ENCODE assay signal across 16 cellular contexts in genomic region chr5:178434851-178435250, GRCh38.
DNase-seq lines count a peak whose midpoint lies in the region; ATAC-seq and TF ChIP-seq lines count a peak whose summit lies in the region.
"Had no signal": no experiment of that assay in that cellular context is flagged by ENCODE, and none has a peak within 500 bp of the region (broad histone marks: within the 10 kb centered on the region; RNA-seq: fewer than 3 reads in every experiment).

No MANE protein-coding gene starts in this region.

- DNase-seq in DND-41 (peak; percentile 2), anterior cingulate cortex (lab: John Stamatoyannopoulos, UW) (peak in 38 of 58 donors; percentile 6 to 67 (median 24)), right cardiac atrium (peak; percentile 69 to 89 (median 85)), psoas muscle (peak; percentile 54 to 79), GOT3 (lab: John Stamatoyannopoulos, UW) (no peak), SKM-1 treated with dmso at 0.1 percent for 144 hours (lab: John Stamatoyannopoulos, UW; ENCODE audit: unreplicated experiment) (no peak)
- DNase-seq in stimulated activated naive CD4-positive, alpha-beta T cell treated with Interleukin-2 at 50 U/mL for 16 hours (lab: John Stamatoyannopoulos, UW) = no peak
- DNase-seq: activated naive CD4-positive, alpha-beta T cell treated with anti-CD3 and anti-CD28 coated beads for 36 hours; Calu3; NCI-H187 treated with DMSO at 0.1 percent for 48 hours; NCI-H510A; SJCRH30; T-helper 9 cell had no signal

- H3K9ac ChIP-seq in DND-41 (ENCODE audit: low read depth, low read length) = no peak overlapping the region

- H3K9me3 ChIP-seq in DND-41 (ENCODE audit: insufficient read depth, low read length, severe bottlenecking) = no peaks in the 10 kb centered on the region
- no peaks in the 10 kb centered on the region for H3K9me3 ChIP-seq in right cardiac atrium (ENCODE audit: control insufficient read depth, low read length)
- H3K9me3 ChIP-seq in psoas muscle = no peaks in the 10 kb centered on the region
- H3K9me3 ChIP-seq: SJCRH30 had no signal

- ATAC-seq in DND-41 (ENCODE audit: insufficient read depth, low read depth) = no peak
- peak; percentile 59 to 78 for ATAC-seq in right cardiac atrium
- ATAC-seq in psoas muscle = peak; percentile 42 to 91 (median 78)
- no peak for ATAC-seq in GM21576 (IDR thresholded peaks at IDR 0.05; ENCODE audit: unreplicated experiment)

- 37% methylated on average over 17 of the region's 17 CpGs for WGBS in right cardiac atrium
- 23 to 24% (median 23%) methylated on average over 17 of the region's 17 CpGs for WGBS in psoas muscle, 3 donors

- no peak overlapping the region for H3K4me2 ChIP-seq in DND-41 (ENCODE audit: insufficient read depth, low read length)
- H3K4me2 ChIP-seq: hepatocyte had no signal

- peaks cover 3% of the 10 kb centered on the region; the same call in 1 of the 2 replicates for H3K79me2 ChIP-seq in DND-41 (ENCODE audit: insufficient read depth, low read length)
- H3K79me2 ChIP-seq: hepatocyte had no signal

- H2AFZ ChIP-seq in DND-41 (ENCODE audit: low read depth, low read length) = no peak overlapping the region
- H2AFZ ChIP-seq: hepatocyte had no signal

- H3K4me3 ChIP-seq in DND-41 (ENCODE audit: low read depth in 1 of 2, low read length in 2 of 2) = no peak overlapping the region
- no peak overlapping the region for H3K4me3 ChIP-seq in right cardiac atrium (ENCODE audit: low read length)
- H3K4me3 ChIP-seq in psoas muscle = peak overlapping the region; percentile 25
- H3K4me3 ChIP-seq: hepatocyte, SJCRH30 had no signal

- intact Hi-C loops in right cardiac atrium (cut with DNase I) (no loop called here), psoas muscle (cut with DNase I) (no loop called here)

- H3K27me3 ChIP-seq in DND-41 (ENCODE audit: insufficient read depth, low read length, poor library complexity) = no peaks in the 10 kb centered on the region
- no peaks in the 10 kb centered on the region for H3K27me3 ChIP-seq in right cardiac atrium (ENCODE audit: control insufficient read depth, insufficient read depth)
- peaks cover 0 to 3% (median 0%) of the 10 kb centered on the region in 3 donors for H3K27me3 ChIP-seq in psoas muscle (ENCODE audit: insufficient read depth in 3 of 3, low read length in 2 of 3)
- H3K27me3 ChIP-seq: dorsolateral prefrontal cortex, hepatocyte, SJCRH30 had no signal

- H3K36me3 ChIP-seq in DND-41 (ENCODE audit: insufficient read depth, low read length) (no peaks in the 10 kb centered on the region), psoas muscle (ENCODE audit: insufficient read depth in 1 of 2, low read depth in 1 of 2) (no peaks in the 10 kb centered on the region)
- H3K36me3 ChIP-seq: SJCRH30 had no signal

- H3K27ac ChIP-seq in DND-41 (ENCODE audit: low read length) = no peak overlapping the region
- no peak overlapping the region for H3K27ac ChIP-seq in right cardiac atrium (ENCODE audit: low read length)
- no peak overlapping the region for H3K27ac ChIP-seq in psoas muscle
- H3K27ac ChIP-seq: dorsolateral prefrontal cortex, hepatocyte, SJCRH30 had no signal

- H3K4me1 ChIP-seq in DND-41 (ENCODE audit: insufficient read depth, low read length) (peaks cover 41% of the 10 kb centered on the region), right cardiac atrium (ENCODE audit: control insufficient read depth, insufficient read depth, low read length) (no peaks in the 10 kb centered on the region), psoas muscle (no peaks in the 10 kb centered on the region)
- H3K4me1 ChIP-seq: SJCRH30 had no signal

- H4K20me1 ChIP-seq in DND-41 (ENCODE audit: insufficient read depth, low read length) = no peaks in the 10 kb centered on the region

- TF ChIP-seq CTCF in DND-41 (IDR thresholded peaks at IDR 0.05; ENCODE audit: borderline replicate concordance, extremely low read depth, low read length, poor library complexity, severe bottlenecking) (no peak), psoas muscle (IDR thresholded peaks at IDR 0.05) (no peak)

Comparison
In these comparisons a context has a peak if more than half of its experiments do, and no peak if none do; other contexts are left out.
1. ATAC-seq: peak in right cardiac atrium (2 of 2) and psoas muscle (4 of 4); none in DND-41 (single experiment) and GM21576 (single experiment).
2. DNase-seq: peak in DND-41 (single experiment), anterior cingulate cortex (38 of 58), right cardiac atrium (3 of 3) and psoas muscle (2 of 2); none in GOT3 (single experiment), SKM-1 treated with dmso at 0.1 percent for 144 hours (single experiment) and stimulated activated naive CD4-positive, alpha-beta T cell treated with Interleukin-2 at 50 U/mL for 16 hours (single experiment).